In genomic region chr6:129895692-129896091, GRCh38 we compare ENCODE assay signal across 15 cellular contexts. TPM values are rescaled to one million over a fixed set of nuclear protein-coding genes. Genes with fewer than 3 reads are reported as not detected.
A peak's percentile ranks its signal among the peaks of the same experiment; 100 is the strongest.
DNase-seq lines count a peak whose midpoint lies in the region; ATAC-seq and TF ChIP-seq lines count a peak whose summit lies in the region.
"Had no signal": no experiment of that assay in that cellular context is flagged by ENCODE, and none has a peak within 500 bp of the region (broad histone marks: within the 10 kb centered on the region; RNA-seq: fewer than 3 reads in every experiment).

No MANE protein-coding gene starts in this region.

- no peak overlapping the region for H3K4me3 ChIP-seq in OCI-LY3 (ENCODE audit: low read length)
- no peak overlapping the region for H3K4me3 ChIP-seq in gastrocnemius medialis
- H3K4me3 ChIP-seq: thoracic aorta had no signal

- in situ Hi-C loops in gastrocnemius medialis (cut with MboI; ENCODE audit: low sequenced_read_pairs in 4 of 4), result no loop called here

- H3K9me3 Mint-ChIP-seq in memory B cell, result no peaks in the 10 kb centered on the region
- H3K9me3 Mint-ChIP-seq: CD8-positive, alpha-beta T cell had no signal

- TF ChIP-seq POLR2A in gastrocnemius medialis (IDR thresholded peaks at IDR 0.05), result no peak

- H2AFZ ChIP-seq in OCI-LY3 (ENCODE audit: low read depth, low read length), result no peak overlapping the region

- TF ChIP-seq CTCF in OCI-LY3 (IDR thresholded peaks at IDR 0.05; ENCODE audit: low read depth, low read length), result no peak
- TF ChIP-seq CTCF in gastrocnemius medialis (IDR thresholded peaks at IDR 0.05 in 4 of 5, conservative IDR thresholded peaks at IDR 0.05 in 1 of 5), result no peak

- H3K9ac ChIP-seq in OCI-LY3 (ENCODE audit: low read length), result no peak overlapping the region

- H3K4me1 ChIP-seq in OCI-LY3 (ENCODE audit: low read length), result peaks cover 28% of the 10 kb centered on the region
- H3K4me1 ChIP-seq in gastrocnemius medialis, result no peaks in the 10 kb centered on the region

- peak overlapping the region; percentile 48 for H3K4me2 ChIP-seq in OCI-LY3 (ENCODE audit: low read length)

- peak overlapping the region; percentile 5; the same call in 1 of the 2 replicates for H3K27ac ChIP-seq in OCI-LY3 (ENCODE audit: low read length)
- H3K27ac ChIP-seq in gastrocnemius medialis, result no peak overlapping the region
- H3K27ac ChIP-seq: thoracic aorta had no signal

- H3K27ac Mint-ChIP-seq in memory B cell, result no peak overlapping the region
- H3K27ac Mint-ChIP-seq: activated naive CD8-positive, alpha-beta T cell; CD8-positive, alpha-beta T cell had no signal

- peak; percentile 74 for ATAC-seq in GM19351 (IDR thresholded peaks at IDR 0.05; ENCODE audit: unreplicated experiment)
- ATAC-seq in HG02852 (IDR thresholded peaks at IDR 0.05; ENCODE audit: unreplicated experiment), result peak; percentile 79
- ATAC-seq in memory B cell (ENCODE audit: low read depth), result peak; percentile 65
- ATAC-seq in gastrocnemius medialis, result no peak
- ATAC-seq: CD8-positive, alpha-beta T cell had no signal

- H3K27me3 ChIP-seq in OCI-LY3 (ENCODE audit: low read depth, low read length) (no peaks in the 10 kb centered on the region), gastrocnemius medialis (no peaks in the 10 kb centered on the region)

- no peaks in the 10 kb centered on the region for H3K36me3 Mint-ChIP-seq in memory B cell
- H3K36me3 Mint-ChIP-seq: activated naive CD8-positive, alpha-beta T cell; CD8-positive, alpha-beta T cell had no signal

- no peak for DNase-seq in memory B cell (ENCODE audit: low spot score in 2 of 2)
- no peak for DNase-seq in SKM-1 (lab: John Stamatoyannopoulos, UW; ENCODE audit: unreplicated experiment)
- no peak for DNase-seq in stimulated activated naive CD4-positive, alpha-beta T cell treated with Interleukin-2 at 50 U/mL for 16 hours (lab: John Stamatoyannopoulos, UW)
- DNase-seq in gastrocnemius medialis, result no peak
- no peak for DNase-seq in stimulated activated CD4-positive, alpha-beta T cell treated with anti-CD3 and anti-CD28 coated beads, Interleukin-12 subunit alpha, Interleukin-12 subunit beta, amount 100 ng/mL, for 4 hours
- DNase-seq: activated CD8-positive, alpha-beta memory T cell treated with anti-CD3 and anti-CD28 coated beads for 24 hours; CD8-positive, alpha-beta T cell; MM.1S had no signal

- peaks cover 5% of the 10 kb centered on the region for H3K4me1 Mint-ChIP-seq in memory B cell

- H3K9me3 ChIP-seq in OCI-LY3 (ENCODE audit: insufficient read depth, low read length) (no peaks in the 10 kb centered on the region), gastrocnemius medialis (no peaks in the 10 kb centered on the region)
- H3K9me3 ChIP-seq: thoracic aorta had no signal

- H3K27me3 Mint-ChIP-seq in memory B cell, result peaks cover 1% of the 10 kb centered on the region

- H3K4me3 Mint-ChIP-seq in memory B cell, result no peak overlapping the region
- H3K4me3 Mint-ChIP-seq: activated naive CD8-positive, alpha-beta T cell; CD8-positive, alpha-beta T cell had no signal

- H4K20me1 ChIP-seq in OCI-LY3 (ENCODE audit: insufficient read depth, low read length), result no peaks in the 10 kb centered on the region

- no peaks in the 10 kb centered on the region for H3K36me3 ChIP-seq in OCI-LY3 (replicated peaks; ENCODE audit: low read depth, low read length)
- no peaks in the 10 kb centered on the region for H3K36me3 ChIP-seq in gastrocnemius medialis
- H3K36me3 ChIP-seq: thoracic aorta had no signal

- no peaks in the 10 kb centered on the region for H3K79me2 ChIP-seq in OCI-LY3 (ENCODE audit: low read length)

- intact Hi-C loops in gastrocnemius medialis (cut with DNase I; ENCODE audit: low total_unique reads), result no loop called here

RNA-seq across cellular contexts. Expression of gene TMEM244, which starts 34.6 kb away (rescaled TPM):
- total RNA-seq in gastrocnemius medialis, result not detected
- total RNA-seq: CD8-positive, alpha-beta T cell; dermis microvascular lymphatic vessel endothelial cell; renal cortical epithelial cell; thoracic aorta had no signal

Comparison
In these comparisons a context has a peak if more than half of its experiments do, and no peak if none do; other contexts are left out.
1. ATAC-seq: peak in GM19351 (single experiment), HG02852 (single experiment) and memory B cell (single experiment); none in gastrocnemius medialis (0 of 2).